1 cellular context compared by ENCODE assay signal in the genomic region with DNA sequence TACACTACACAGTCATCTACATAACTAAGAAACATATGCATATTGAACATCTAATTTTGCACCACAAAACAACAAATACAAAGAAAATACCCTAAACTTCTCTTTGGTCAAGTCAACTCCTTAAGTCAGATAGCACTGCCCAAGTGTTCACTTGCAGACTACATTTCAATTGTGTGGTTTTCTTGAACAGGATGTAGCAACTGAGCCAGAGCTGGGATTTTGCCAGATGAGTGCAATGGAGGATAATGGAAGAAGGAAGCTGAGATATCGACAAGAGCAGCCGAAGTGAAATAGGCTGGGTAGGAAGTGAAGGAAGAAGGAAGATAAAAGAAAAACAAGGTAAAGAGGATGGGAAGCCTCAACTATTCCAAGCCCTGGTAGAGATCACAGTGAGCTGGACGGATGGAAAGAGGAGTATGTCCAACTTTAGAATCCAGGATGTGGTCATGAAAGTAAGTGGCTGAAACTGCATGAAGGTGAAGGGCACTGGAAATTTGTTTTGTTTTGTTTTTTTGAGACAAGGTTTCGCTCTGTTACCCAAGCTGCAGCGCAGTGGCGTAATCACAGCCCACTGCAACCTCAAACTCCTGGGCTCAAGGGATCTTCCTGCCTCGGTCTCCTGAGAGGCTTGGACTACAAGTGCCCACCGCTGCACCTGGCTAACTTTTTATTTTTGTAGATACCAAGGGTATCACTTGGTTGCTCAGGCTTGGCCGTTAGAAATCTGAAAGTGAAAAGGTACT.
TF ChIP-seq lines count a peak whose summit lies in the region.

No MANE protein-coding gene starts in this region.

TF ChIP-seq in GM23338, 12 proteins besides CTCF, POLR2A, EP300 and RAD21 (continued from another document):
- no peak for TF ChIP-seq STAT1 (IDR thresholded peaks at IDR 0.05; ENCODE audit: unreplicated experiment)
- TF ChIP-seq JUNB (IDR thresholded peaks at IDR 0.05; ENCODE audit: unreplicated experiment) = no peak
- no peak for TF ChIP-seq CREB1 (CRISPR knock-in tag; IDR thresholded peaks at IDR 0.05; ENCODE audit: low read depth)
- no peak for TF ChIP-seq ZNF114 (CRISPR knock-in tag; IDR thresholded peaks at IDR 0.05)
- TF ChIP-seq NANOG (IDR thresholded peaks at IDR 0.05; ENCODE audit: borderline replicate concordance) = no peak
- no peak for TF ChIP-seq POLR2AphosphoS5 (IDR thresholded peaks at IDR 0.05; ENCODE audit: low read depth)
- TF ChIP-seq, protein P1, sequence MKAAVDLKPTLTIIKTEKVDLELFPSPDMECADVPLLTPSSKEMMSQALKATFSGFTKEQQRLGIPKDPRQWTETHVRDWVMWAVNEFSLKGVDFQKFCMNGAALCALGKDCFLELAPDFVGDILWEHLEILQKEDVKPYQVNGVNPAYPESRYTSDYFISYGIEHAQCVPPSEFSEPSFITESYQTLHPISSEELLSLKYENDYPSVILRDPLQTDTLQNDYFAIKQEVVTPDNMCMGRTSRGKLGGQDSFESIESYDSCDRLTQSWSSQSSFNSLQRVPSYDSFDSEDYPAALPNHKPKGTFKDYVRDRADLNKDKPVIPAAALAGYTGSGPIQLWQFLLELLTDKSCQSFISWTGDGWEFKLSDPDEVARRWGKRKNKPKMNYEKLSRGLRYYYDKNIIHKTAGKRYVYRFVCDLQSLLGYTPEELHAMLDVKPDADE (IDR thresholded peaks at IDR 0.05) = no peak
TF ChIP-seq in GM23338: peak in this region for 0.
